8 cellular contexts compared by ENCODE assay signal in the genomic region with DNA sequence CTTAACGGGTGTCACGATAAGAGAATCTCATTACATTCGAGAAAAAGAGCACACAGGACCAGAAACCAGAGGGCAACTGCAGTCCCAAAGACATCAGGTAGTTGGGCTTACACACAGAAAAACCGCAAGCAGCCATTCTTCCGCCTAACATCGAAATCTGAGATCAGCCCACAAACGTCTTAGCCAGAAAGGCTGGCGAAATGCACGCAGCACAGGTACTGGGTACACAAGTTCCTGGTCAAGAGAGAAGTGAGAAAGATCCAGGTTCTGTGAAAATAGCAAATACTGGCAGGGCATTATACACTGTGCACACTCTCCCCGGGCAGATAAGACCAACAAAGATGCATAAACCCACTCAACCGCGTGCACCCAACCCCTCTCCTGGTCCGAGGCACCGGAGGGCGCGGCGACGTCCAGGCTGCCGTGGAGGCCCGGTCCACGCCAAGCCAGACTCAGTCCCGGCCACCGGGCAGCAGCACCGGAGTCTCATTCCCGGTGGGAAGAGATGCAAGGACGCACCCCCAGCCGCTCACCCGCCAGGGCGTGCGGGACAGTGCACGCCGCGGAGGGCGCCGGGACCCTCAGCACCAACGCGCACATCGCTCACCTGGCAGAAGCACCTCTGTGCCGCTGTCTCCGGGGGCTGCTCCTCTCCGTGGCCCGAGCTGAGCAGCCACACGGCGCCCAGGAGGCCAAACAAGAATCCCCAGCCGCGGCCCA. TPM values are rescaled to one million over a fixed set of nuclear protein-coding genes. Genes with fewer than 3 reads are reported as not detected.
DNase-seq lines count a peak whose midpoint lies in the region; ATAC-seq and TF ChIP-seq lines count a peak whose summit lies in the region.

No MANE protein-coding gene starts in this region.

- TF ChIP-seq EP300 in ovary (IDR thresholded peaks at IDR 0.05) = no peak
- TF ChIP-seq EP300 in upper lobe of left lung (IDR thresholded peaks at IDR 0.05) = no peak

- H3K4me1 ChIP-seq in ovary (ENCODE audit: insufficient read depth) (peaks cover 2% of the 10 kb centered on the region), upper lobe of left lung (peaks cover 14 to 37% (median 33%) of the 10 kb centered on the region in 4 donors)

- H3K27me3 ChIP-seq in ovary (no peaks in the 10 kb centered on the region), upper lobe of left lung (no peaks in the 10 kb centered on the region)

- no peaks in the 10 kb centered on the region for H3K36me3 ChIP-seq in ovary
- H3K36me3 ChIP-seq in upper lobe of left lung = no peaks in the 10 kb centered on the region

- H3K4me3 ChIP-seq in ovary (peak overlapping the region; percentile 76), upper lobe of left lung (peak overlapping the region; percentile 73 to 92 (median 80))

- H3K27ac ChIP-seq in ovary (peak overlapping the region; percentile 72 to 92), upper lobe of left lung (peak overlapping the region; percentile 95 to 99 (median 98))

- no peak for TF ChIP-seq CTCF in ovary (IDR thresholded peaks at IDR 0.05)
- peak in 1 of 6 experiments; percentile 12 for TF ChIP-seq CTCF in upper lobe of left lung (IDR thresholded peaks at IDR 0.05)

- H3K9me3 ChIP-seq in ovary (no peaks in the 10 kb centered on the region), upper lobe of left lung (no peaks in the 10 kb centered on the region)

- peak; percentile 67 for DNase-seq in DMS 273 (lab: John Stamatoyannopoulos, UW; ENCODE audit: unreplicated experiment)
- DNase-seq in RPMI7951 (ENCODE audit: low read depth) = peak; percentile 42
- DNase-seq in activated T-helper 9 cell treated with anti-CD3 and anti-CD28 coated beads, Interleukin-2, amount 50 U/mL, for 16 hours (ENCODE audit: low read depth) = peak; percentile 28
- DNase-seq in globus pallidus (ENCODE audit: low spot score) = peak; percentile 27
- peak in 3 of 5 donors; percentile 26 to 46 (median 31) for DNase-seq in ovary
- peak in 1 of 2 donors; percentile 73 for DNase-seq in upper lobe of left lung

- 0 to 1% (median 0%) methylated on average over 35 to 46 of the region's 46 CpGs for WGBS in ovary, 3 donors
- 0 to 2% methylated on average over 7 to 39 of the region's 46 CpGs for WGBS in upper lobe of left lung, 2 donors

- ATAC-seq in GM19467 (IDR thresholded peaks at IDR 0.05; ENCODE audit: unreplicated experiment) (peak; percentile 58), HG03571 (IDR thresholded peaks at IDR 0.05; ENCODE audit: unreplicated experiment) (peak; percentile 60), upper lobe of left lung (ENCODE audit: low FRiP score in 2 of 2) (peak; percentile 42 to 58)

- TF ChIP-seq POLR2A in ovary (IDR thresholded peaks at IDR 0.05) = no peak
- no peak for TF ChIP-seq POLR2A in upper lobe of left lung (IDR thresholded peaks at IDR 0.05)

- intact Hi-C loops in ovary (cut with DNase I) = no loop called here

RNA-seq across cellular contexts. Expression of gene ERO1A, which starts 0.4 kb away (rescaled TPM):
- 85.4 and 86.5 TPM in 2 replicates for total RNA-seq in RPMI7951 (2014; rRNA removed; shearing (Covaris generic))
- total RNA-seq in ovary (10 to 100 TPM; 15.3 to 30.6 (median 21.4) TPM), upper lobe of left lung (10 to 100 TPM; 36.4 to 63.4 (median 50.9) TPM)
- polyA plus RNA-seq in ovary = 10 to 100 TPM in 1 of 2 donors, 1 to 10 TPM in 1; 6.5 to 15.6 TPM

RNA-seq across cellular contexts. Expression of gene PSMC6, which starts 12.1 kb away (rescaled TPM):
- total RNA-seq in RPMI7951 (2014; rRNA removed; shearing (Covaris generic)) = 162 and 186 TPM in 2 replicates
- total RNA-seq in ovary = 10 to 100 TPM; 52.5 to 78.5 (median 73.2) TPM
- polyA plus RNA-seq in ovary = 10 to 100 TPM; 62.4 to 64.5 TPM
- 10 to 100 TPM; 36.1 to 95.1 (median 57.2) TPM for total RNA-seq in upper lobe of left lung

RNA-seq across cellular contexts. Expression of gene STYX, which starts 35.0 kb away (rescaled TPM):
- total RNA-seq in RPMI7951 (2014; rRNA removed; shearing (Covaris generic)) = 13.4 and 15.9 TPM in 2 replicates
- total RNA-seq in ovary (10 to 100 TPM; 10.7 to 16.4 (median 11.5) TPM), upper lobe of left lung (10 to 100 TPM in 4 of 6 donors, 1 to 10 TPM in 2; 3.0 to 16.5 (median 10.4) TPM)
- 1 to 10 TPM; 8.1 to 9.9 TPM for polyA plus RNA-seq in ovary
